ENCODE assay signal across 30 cellular contexts in the genomic region with DNA sequence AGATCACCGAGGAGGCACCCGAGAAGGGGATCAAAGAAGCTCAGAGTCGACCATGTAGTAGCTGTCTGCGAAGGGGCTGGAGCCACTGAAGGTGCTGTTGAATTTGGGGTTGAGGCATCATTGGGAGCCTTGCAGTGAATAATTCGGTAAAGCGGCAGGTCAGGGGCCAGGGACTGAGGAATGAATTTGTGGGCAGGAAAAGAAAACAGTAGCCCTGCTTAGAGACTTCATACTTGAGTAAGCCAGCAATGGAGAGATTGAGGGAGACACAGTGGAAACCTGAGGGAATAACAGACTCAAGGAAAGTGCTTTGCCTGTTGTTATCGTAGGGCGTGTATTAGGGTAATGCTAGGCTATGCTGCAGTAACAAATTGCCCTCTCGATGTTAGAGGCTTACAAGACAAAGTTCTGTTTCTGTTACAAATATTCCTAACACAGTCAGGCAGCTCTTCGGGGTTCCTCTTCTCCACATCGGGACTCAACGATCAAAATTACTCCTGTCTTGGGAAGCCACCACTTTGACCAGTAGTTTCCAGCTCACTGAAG. TPM values are rescaled to one million over a fixed set of nuclear protein-coding genes. Genes with fewer than 3 reads are reported as not detected.
DNase-seq lines count a peak whose midpoint lies in the region; ATAC-seq and TF ChIP-seq lines count a peak whose summit lies in the region.
"Had no signal": no experiment of that assay in that cellular context is flagged by ENCODE, and none has a peak within 500 bp of the region (broad histone marks: within the 10 kb centered on the region; RNA-seq: fewer than 3 reads in every experiment).

No MANE protein-coding gene starts in this region.

- H3K4me3 ChIP-seq in lower leg skin (ENCODE audit: low read depth, poor library complexity, severe bottlenecking), result no peak overlapping the region
- H3K4me3 ChIP-seq: A549, breast epithelium, Peyer's patch, SJSA1, transverse colon had no signal

- no peaks in the 10 kb centered on the region for H3K9me3 Mint-ChIP-seq in activated naive CD8-positive, alpha-beta T cell treated with anti-CD3 and anti-CD28 coated beads, Interleukin-2, amount 50 U/mL, for 24 hours
- H3K9me3 Mint-ChIP-seq in activated naive CD8-positive, alpha-beta T cell treated with anti-CD3 and anti-CD28 coated beads for 36 hours, result peaks cover 2% of the 10 kb centered on the region
- no peaks in the 10 kb centered on the region for H3K9me3 Mint-ChIP-seq in activated CD4-positive, alpha-beta memory T cell treated with anti-CD3 and anti-CD28 coated beads, Interleukin-2, amount 10 ng/mL, durations not matched to agents 7 days and 5 days
- no peaks in the 10 kb centered on the region for H3K9me3 Mint-ChIP-seq in neural crest cell
- H3K9me3 Mint-ChIP-seq in type B pancreatic cell, result peaks cover 8% of the 10 kb centered on the region
- H3K9me3 Mint-ChIP-seq: mesothelial cell of epicardium; nephron progenitor cell; T-helper 1 cell treated with Interleukin-12 subunit alpha and Interleukin-12 subunit beta and Interleukin-4 antibody, amounts not matched to agents 30 μg/mL and 1 μg/mL, for 36 hours had no signal

- no peaks in the 10 kb centered on the region for H3K27me3 Mint-ChIP-seq in activated naive CD8-positive, alpha-beta T cell treated with anti-CD3 and anti-CD28 coated beads, Interleukin-2, amount 50 U/mL, for 24 hours
- H3K27me3 Mint-ChIP-seq in activated naive CD8-positive, alpha-beta T cell treated with anti-CD3 and anti-CD28 coated beads for 36 hours, result peaks cover 4% of the 10 kb centered on the region
- no peaks in the 10 kb centered on the region for H3K27me3 Mint-ChIP-seq in activated CD4-positive, alpha-beta memory T cell treated with anti-CD3 and anti-CD28 coated beads, Interleukin-2, amount 10 ng/mL, durations not matched to agents 7 days and 5 days
- H3K27me3 Mint-ChIP-seq in neural crest cell (ENCODE audit: low read depth) (peaks cover 15% of the 10 kb centered on the region), type B pancreatic cell (no peaks in the 10 kb centered on the region)

- no peak overlapping the region for H3K4me3 Mint-ChIP-seq in activated naive CD8-positive, alpha-beta T cell treated with anti-CD3 and anti-CD28 coated beads, Interleukin-2, amount 50 U/mL, for 24 hours
- no peak overlapping the region for H3K4me3 Mint-ChIP-seq in activated naive CD8-positive, alpha-beta T cell treated with anti-CD3 and anti-CD28 coated beads for 36 hours
- no peak overlapping the region for H3K4me3 Mint-ChIP-seq in activated CD4-positive, alpha-beta memory T cell treated with anti-CD3 and anti-CD28 coated beads, Interleukin-2, amount 10 ng/mL, durations not matched to agents 7 days and 5 days
- H3K4me3 Mint-ChIP-seq in neural crest cell (no peak overlapping the region), type B pancreatic cell (no peak overlapping the region)
- H3K4me3 Mint-ChIP-seq: mesothelial cell of epicardium; nephron progenitor cell; T-helper 1 cell treated with Interleukin-12 subunit alpha and Interleukin-12 subunit beta and Interleukin-4 antibody, amounts not matched to agents 30 μg/mL and 1 μg/mL, for 36 hours had no signal

- no peak for TF ChIP-seq POLR2A in lower leg skin (IDR thresholded peaks at IDR 0.05)

- POLR2A ChIA-PET in activated CD4-positive, alpha-beta memory T cell treated with anti-CD3 and anti-CD28 coated beads, Interleukin-2, amount 10 ng/mL, durations not matched to agents 7 days and 5 days (lab: Charles Lee), result interaction anchor here (2.8 to 6.8 kb wide), 2 partner anchors 15 to 20 kb away, joined by 10 to 100 read pairs; partner anchors contain the start of gene HERPUD1

- peaks cover 48% of the 10 kb centered on the region for H3K4me1 Mint-ChIP-seq in activated naive CD8-positive, alpha-beta T cell treated with anti-CD3 and anti-CD28 coated beads, Interleukin-2, amount 50 U/mL, for 24 hours
- peaks cover 27% of the 10 kb centered on the region for H3K4me1 Mint-ChIP-seq in activated naive CD8-positive, alpha-beta T cell treated with anti-CD3 and anti-CD28 coated beads for 36 hours
- H3K4me1 Mint-ChIP-seq in activated CD4-positive, alpha-beta memory T cell treated with anti-CD3 and anti-CD28 coated beads, Interleukin-2, amount 10 ng/mL, durations not matched to agents 7 days and 5 days, result peaks cover 27% of the 10 kb centered on the region
- peaks cover 4% of the 10 kb centered on the region for H3K4me1 Mint-ChIP-seq in neural crest cell
- peaks cover 37% of the 10 kb centered on the region for H3K4me1 Mint-ChIP-seq in type B pancreatic cell (ENCODE audit: unreplicated experiment)

- WGBS in lower leg skin, 2 donors, result 89 to 91% methylated on average over 12 of the region's 12 CpGs

- DNase-seq in activated naive CD8-positive, alpha-beta T cell treated with anti-CD3 and anti-CD28 coated beads, Interleukin-2, amount 50 U/mL, for 24 hours, result no peak
- DNase-seq in activated naive CD8-positive, alpha-beta T cell treated with anti-CD3 and anti-CD28 coated beads for 36 hours, result no peak
- no peak for DNase-seq in activated CD4-positive, alpha-beta memory T cell treated with anti-CD3 and anti-CD28 coated beads, Interleukin-2, amount 10 ng/mL, durations not matched to agents 7 days and 5 days
- no peak for DNase-seq in neural crest cell (ENCODE audit: low read depth, low spot score)
- no peak for DNase-seq in type B pancreatic cell (ENCODE audit: extremely low spot score, unreplicated experiment)
- DNase-seq in lower leg skin (ENCODE audit: low spot score in 2 of 2), result no peak
- DNase-seq in SK-N-DZ (ENCODE audit: low spot score), result no peak
- DNase-seq: activated CD4-positive, alpha-beta T cell treated with anti-CD3 and anti-CD28 coated beads, Interleukin-2, amount 50 U/mL, for 4 hours; activated effector memory CD4-positive, alpha-beta T cell treated with anti-CD3 and anti-CD28 coated beads, Interleukin-2, amount 50 U/mL, for 16 hours; activated T-cell treated with anti-CD3 and anti-CD28 coated beads for 4 hours; BE2C; COR-L47; cortex of kidney; left colon; NCI-H1105; NCI-H2029 treated with DMSO at 0.1 percent for 48 hours; NCI-H345; nephron progenitor cell; Peyer's patch; transverse colon; WERI-Rb-1 had no signal

- H3K36me3 Mint-ChIP-seq in activated naive CD8-positive, alpha-beta T cell treated with anti-CD3 and anti-CD28 coated beads, Interleukin-2, amount 50 U/mL, for 24 hours (ENCODE audit: low read depth), result no peaks in the 10 kb centered on the region
- peaks cover 4% of the 10 kb centered on the region for H3K36me3 Mint-ChIP-seq in activated naive CD8-positive, alpha-beta T cell treated with anti-CD3 and anti-CD28 coated beads for 36 hours
- no peaks in the 10 kb centered on the region for H3K36me3 Mint-ChIP-seq in activated CD4-positive, alpha-beta memory T cell treated with anti-CD3 and anti-CD28 coated beads, Interleukin-2, amount 10 ng/mL, durations not matched to agents 7 days and 5 days (ENCODE audit: low read depth)
- H3K36me3 Mint-ChIP-seq in neural crest cell (ENCODE audit: low read depth) (no peaks in the 10 kb centered on the region), type B pancreatic cell (peaks cover 4% of the 10 kb centered on the region)
- H3K36me3 Mint-ChIP-seq: mesothelial cell of epicardium had no signal

- intact Hi-C loops in lower leg skin (cut with DNase I; ENCODE audit: low total_unique reads), result no loop called here

- peak overlapping the region; percentile 43 for H3K27ac Mint-ChIP-seq in activated naive CD8-positive, alpha-beta T cell treated with anti-CD3 and anti-CD28 coated beads, Interleukin-2, amount 50 U/mL, for 24 hours
- H3K27ac Mint-ChIP-seq in activated naive CD8-positive, alpha-beta T cell treated with anti-CD3 and anti-CD28 coated beads for 36 hours, result no peak overlapping the region
- peak overlapping the region; percentile 0 for H3K27ac Mint-ChIP-seq in activated CD4-positive, alpha-beta memory T cell treated with anti-CD3 and anti-CD28 coated beads, Interleukin-2, amount 10 ng/mL, durations not matched to agents 7 days and 5 days
- peak overlapping the region; percentile 57 for H3K27ac Mint-ChIP-seq in neural crest cell (ENCODE audit: unreplicated experiment)
- H3K27ac Mint-ChIP-seq in type B pancreatic cell, result peak overlapping the region; percentile 90

- TF ChIP-seq CTCF in neural crest cell (conservative IDR thresholded peaks at IDR 0.05), result no peak
- no peak for TF ChIP-seq CTCF in type B pancreatic cell (conservative IDR thresholded peaks at IDR 0.05)
- TF ChIP-seq CTCF in lower leg skin (IDR thresholded peaks at IDR 0.05), result no peak

- no peak for ATAC-seq in activated naive CD8-positive, alpha-beta T cell treated with anti-CD3 and anti-CD28 coated beads, Interleukin-2, amount 50 U/mL, for 24 hours
- ATAC-seq in HG02678 (IDR thresholded peaks at IDR 0.05; ENCODE audit: unreplicated experiment), result no peak
- ATAC-seq: left colon had no signal

- CTCF ChIA-PET in activated CD4-positive, alpha-beta memory T cell treated with anti-CD3 and anti-CD28 coated beads, Interleukin-2, amount 10 ng/mL, durations not matched to agents 7 days and 5 days (lab: Charles Lee), result interaction anchor here (1.7 to 1.9 kb wide), 2 partner anchors 12 to 46 kb away, joined by 3 to 6 read pairs; no protein-coding TSS in a partner anchor

RNA-seq across cellular contexts. Expression of gene HERPUD1, which starts 13.4 kb away (rescaled TPM):
- 100 to 1,000 TPM; 143 to 149 TPM for total RNA-seq in activated naive CD8-positive, alpha-beta T cell treated with anti-CD3 and anti-CD28 coated beads for 36 hours
- total RNA-seq in activated CD4-positive, alpha-beta memory T cell treated with anti-CD3 and anti-CD28 coated beads, Interleukin-2, amount 10 ng/mL, durations not matched to agents 7 days and 5 days, result 100 to 1,000 TPM; 166 to 171 TPM
- 32.9 and 34.0 TPM in 2 replicates for total RNA-seq in neural crest cell
- 98.8 and 155 TPM in 2 replicates for total RNA-seq in type B pancreatic cell (ENCODE audit: low replicate concordance)
- total RNA-seq in lower leg skin, result 100 to 1,000 TPM; 136 to 165 (median 158) TPM
- 37.4 and 55.6 TPM in 2 replicates for polyA plus RNA-seq in SK-N-DZ (2014; cell fraction: cytosol; rRNA removed)
- 47.9 and 58.8 TPM in 2 replicates for polyA plus RNA-seq in SK-N-DZ (2014; cell fraction: nucleus; rRNA removed)

RNA-seq across cellular contexts. Expression of gene CETP, which starts 43.2 kb away (rescaled TPM):
- under 1 TPM in 1 of 2 experiments, not detected in 1; 0.12 TPM for total RNA-seq in activated naive CD8-positive, alpha-beta T cell treated with anti-CD3 and anti-CD28 coated beads for 36 hours
- not detected for total RNA-seq in activated CD4-positive, alpha-beta memory T cell treated with anti-CD3 and anti-CD28 coated beads, Interleukin-2, amount 10 ng/mL, durations not matched to agents 7 days and 5 days
- not detected in 2 replicates for total RNA-seq in neural crest cell
- total RNA-seq in type B pancreatic cell (ENCODE audit: low replicate concordance), result not detected in 2 replicates
- total RNA-seq in lower leg skin, result under 1 TPM in 2 of 4 donors, not detected in 2; 0.52 to 0.79 TPM
- 0.48 TPM in 1 of 2 replicates, not detected in the other for polyA plus RNA-seq in SK-N-DZ (2014; cell fraction: cytosol; rRNA removed)
- not detected in 2 replicates for polyA plus RNA-seq in SK-N-DZ (2014; cell fraction: nucleus; rRNA removed)
- total RNA-seq: Daoy had no signal
- polyA plus RNA-seq: A549 had no signal

RNA-seq across cellular contexts. Expression of gene SLC12A3, which starts 53.5 kb away (rescaled TPM):
- total RNA-seq in activated naive CD8-positive, alpha-beta T cell treated with anti-CD3 and anti-CD28 coated beads for 36 hours, result under 1 TPM in 1 of 2 experiments, not detected in 1; 0.04 TPM
- total RNA-seq in activated CD4-positive, alpha-beta memory T cell treated with anti-CD3 and anti-CD28 coated beads, Interleukin-2, amount 10 ng/mL, durations not matched to agents 7 days and 5 days, result not detected
- total RNA-seq in neural crest cell (not detected in 2 replicates), type B pancreatic cell (ENCODE audit: low replicate concordance) (0.31 and 4.2 TPM in 2 replicates), lower leg skin (not detected)
- polyA plus RNA-seq in SK-N-DZ (2014; cell fraction: cytosol; rRNA removed), result 0.13 and 0.48 TPM in 2 replicates
- polyA plus RNA-seq in SK-N-DZ (2014; cell fraction: nucleus; rRNA removed), result 0.79 and 0.84 TPM in 2 replicates
- total RNA-seq: adrenal gland, breast epithelium, Daoy, glomerular endothelial cell, mesothelial cell of epicardium, Peyer's patch, SJSA1, transverse colon had no signal
